Comparison of ENCODE assay signal across 1 cellular context in genomic region chrX:130212371-130212770, GRCh38.
A peak's percentile ranks its signal among the peaks of the same experiment; 100 is the strongest.
TF ChIP-seq lines count a peak whose summit lies in the region.

No MANE protein-coding gene starts in this region.

TF ChIP-seq in GM12878, 131 proteins besides CTCF, POLR2A, EP300 and RAD21 (continues in another document):
- TF ChIP-seq CEBPZ (IDR thresholded peaks at IDR 0.05; ENCODE audit: low read depth, low read length) = no peak
- TF ChIP-seq E2F8 (IDR thresholded peaks at IDR 0.05; ENCODE audit: low read depth, partially characterized antibody) = no peak
- 0 out of 2 replicates have a peak, but pooled peaks have one; percentile 14 for TF ChIP-seq GABPA (IDR thresholded peaks at IDR 0.05; ENCODE audit: low read depth)
- no peak for TF ChIP-seq NFYA (IDR thresholded peaks at IDR 0.05; ENCODE audit: borderline replicate concordance, low read depth, low read length)
- TF ChIP-seq TAF1 (IDR thresholded peaks at IDR 0.05; ENCODE audit: borderline replicate concordance, low read depth, low read length) = no peak
- no peak for TF ChIP-seq RFX5 (IDR thresholded peaks at IDR 0.05; ENCODE audit: low read depth, low read length)
- no peak for TF ChIP-seq CUX1 (IDR thresholded peaks at IDR 0.05; ENCODE audit: insufficient replicate concordance, low read depth, low read length)
- TF ChIP-seq JUNB (IDR thresholded peaks at IDR 0.05) = peak; percentile 82
- no peak for TF ChIP-seq PKNOX1 (IDR thresholded peaks at IDR 0.05)
- TF ChIP-seq MTA2 (IDR thresholded peaks at IDR 0.05; ENCODE audit: low read depth) = no peak
- 0 out of 2 replicates have a peak, but pooled peaks have one; percentile 26 for TF ChIP-seq ATF2 (IDR thresholded peaks at IDR 0.05; ENCODE audit: low read length)
- no peak for TF ChIP-seq SREBF1 (IDR thresholded peaks at IDR 0.05; ENCODE audit: low read length)
- TF ChIP-seq FOS (IDR thresholded peaks at IDR 0.05; ENCODE audit: borderline replicate concordance, extremely low read depth, insufficient read length) = no peak
- peak; percentile 52; the same call in 1 of the 2 replicates for TF ChIP-seq NFIC (IDR thresholded peaks at IDR 0.05; ENCODE audit: low read depth, low read length)
- TF ChIP-seq IRF3 (IDR thresholded peaks at IDR 0.05) = no peak
- no peak for TF ChIP-seq RAD51 (IDR thresholded peaks at IDR 0.05)
- no peak for TF ChIP-seq ZBTB33 (IDR thresholded peaks at IDR 0.05)
- no peak for TF ChIP-seq SUPT20H (IDR thresholded peaks at IDR 0.05; ENCODE audit: borderline replicate concordance, control insufficient read depth, low read depth, low read length)
- TF ChIP-seq SIN3A (IDR thresholded peaks at IDR 0.05; ENCODE audit: low read depth, low read length) = no peak
- no peak for TF ChIP-seq CBX3 (IDR thresholded peaks at IDR 0.05; ENCODE audit: borderline replicate concordance, low read depth)
- TF ChIP-seq SIX5 (IDR thresholded peaks at IDR 0.05; ENCODE audit: low read depth, low read length, severe bottlenecking) = no peak
- TF ChIP-seq STAT1 (conservative IDR thresholded peaks at IDR 0.05) = no peak
- TF ChIP-seq CREB1 (IDR thresholded peaks at IDR 0.05; ENCODE audit: low read depth) = no peak
- TF ChIP-seq BCLAF1 (IDR thresholded peaks at IDR 0.05) = no peak
- TF ChIP-seq STAT3 (IDR thresholded peaks at IDR 0.05; ENCODE audit: low read depth, low read length) = no peak
- no peak for TF ChIP-seq BMI1 (IDR thresholded peaks at IDR 0.05; ENCODE audit: borderline replicate concordance)
- TF ChIP-seq BCL11A (IDR thresholded peaks at IDR 0.05; ENCODE audit: low read depth, low read length) = no peak
- no peak for TF ChIP-seq HSF1 (IDR thresholded peaks at IDR 0.05; ENCODE audit: low read depth, low read length)
- TF ChIP-seq LARP7 (IDR thresholded peaks at IDR 0.05) = no peak
- no peak for TF ChIP-seq NRF1 (conservative IDR thresholded peaks at IDR 0.05; ENCODE audit: low read depth, low read length)
- TF ChIP-seq CREM (IDR thresholded peaks at IDR 0.05; ENCODE audit: low read depth) = no peak
- no peak for TF ChIP-seq EZH2 (IDR thresholded peaks at IDR 0.05; ENCODE audit: borderline replicate concordance, control insufficient read depth, low read depth, low read length)
- TF ChIP-seq ZBED1 (IDR thresholded peaks at IDR 0.05; ENCODE audit: borderline replicate concordance) = no peak
- TF ChIP-seq BCL3 (IDR thresholded peaks at IDR 0.05; ENCODE audit: borderline replicate concordance, insufficient read depth, low read depth, low read length, poor library complexity, severe bottlenecking) = no peak
